In the genomic region with DNA sequence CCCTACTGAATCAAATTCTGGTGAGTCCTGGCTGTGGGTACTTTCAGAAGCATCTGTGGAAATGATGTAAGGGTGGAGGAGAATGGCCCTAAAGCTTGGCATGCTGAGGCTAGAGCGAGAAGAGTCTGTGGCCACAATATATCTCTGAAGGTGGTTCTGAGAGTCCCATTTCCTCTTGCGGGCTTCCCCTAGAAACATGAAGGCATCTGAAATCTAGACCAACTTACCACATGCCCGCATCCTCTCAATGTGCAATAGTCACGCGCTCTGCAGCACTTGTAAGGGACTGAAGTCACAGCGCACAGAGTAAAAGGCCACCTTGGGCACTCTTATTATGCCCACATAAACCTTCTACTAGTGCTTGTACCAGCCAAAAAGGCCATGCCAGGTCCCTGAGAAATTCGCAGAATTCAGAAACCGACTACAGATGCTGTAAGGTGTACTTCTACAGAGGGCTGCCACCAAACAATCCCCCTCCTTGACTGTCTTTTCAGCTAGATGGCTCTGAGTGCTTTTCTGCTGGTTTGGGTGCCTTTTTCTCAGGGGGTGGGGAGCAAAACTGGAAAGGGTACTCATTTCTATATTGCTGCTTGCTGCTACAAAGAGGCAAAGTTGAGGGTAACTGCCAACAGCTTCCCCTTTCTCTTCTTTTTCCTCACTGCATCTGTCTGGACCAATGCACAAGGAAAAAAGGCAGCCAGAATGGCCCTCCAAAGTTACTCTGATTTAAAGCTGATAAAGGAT, we compare ENCODE assay signal across 10 cellular contexts.
DNase-seq lines count a peak whose midpoint lies in the region; ATAC-seq and TF ChIP-seq lines count a peak whose summit lies in the region.
"Had no signal": no experiment of that assay in that cellular context is flagged by ENCODE, and none has a peak within 500 bp of the region (broad histone marks: within the 10 kb centered on the region; RNA-seq: fewer than 3 reads in every experiment).

No MANE protein-coding gene starts in this region.

- DNase-seq in GM13977 (ENCODE audit: low spot score) (peak; percentile 64), glutamatergic neuron (no peak), dorsolateral prefrontal cortex (no peak), SIG-M5 (lab: John Stamatoyannopoulos, UW) (no peak), HUDEP-2 (lab: John Stamatoyannopoulos, UW; ENCODE audit: unreplicated experiment in 76 of 76) (no peak)
- peak; percentile 28 to 36 for DNase-seq in activated T-cell treated with anti-CD3 and anti-CD28 coated beads, Interleukin-2, amount 50 U/mL, for 48 hours
- DNase-seq: retina had no signal

- H3K9me3 Mint-ChIP-seq in glutamatergic neuron (ENCODE audit: unreplicated experiment) = peaks cover 2% of the 10 kb centered on the region

- no peak overlapping the region for H3K4me3 ChIP-seq in dorsolateral prefrontal cortex

- H3K36me3 Mint-ChIP-seq in glutamatergic neuron (ENCODE audit: unreplicated experiment) = peaks cover 8% of the 10 kb centered on the region
- H3K36me3 Mint-ChIP-seq: type B pancreatic cell had no signal

- H3K27me3 Mint-ChIP-seq in glutamatergic neuron (ENCODE audit: unreplicated experiment) = peaks cover 3% of the 10 kb centered on the region
- H3K27me3 Mint-ChIP-seq: type B pancreatic cell had no signal

- no peaks in the 10 kb centered on the region for H3K27me3 ChIP-seq in dorsolateral prefrontal cortex

- intact Hi-C loops in dorsolateral prefrontal cortex (cut with DNase I) = no loop called here

- H3K27ac ChIP-seq in dorsolateral prefrontal cortex = no peak overlapping the region

- in situ Hi-C loops in GM13977 (cut with MboI; ENCODE audit: low pct_unique_long_range_greater_than_20kb, low sequenced_read_pairs, unreplicated experiment) = no loop called here

- ATAC-seq in GM19372 (IDR thresholded peaks at IDR 0.05; ENCODE audit: low read depth, unreplicated experiment) (peak; percentile 96), HG03045 (IDR thresholded peaks at IDR 0.05; ENCODE audit: unreplicated experiment) (peak; percentile 99)

- no peaks in the 10 kb centered on the region for H3K4me1 Mint-ChIP-seq in glutamatergic neuron (ENCODE audit: low read depth, unreplicated experiment)

- H3K27ac Mint-ChIP-seq in glutamatergic neuron (ENCODE audit: unreplicated experiment) = no peak overlapping the region
- H3K27ac Mint-ChIP-seq: type B pancreatic cell had no signal

- H3K4me3 Mint-ChIP-seq in glutamatergic neuron (ENCODE audit: unreplicated experiment) = no peak overlapping the region
- H3K4me3 Mint-ChIP-seq: type B pancreatic cell had no signal

- TF ChIP-seq CTCF in GM13977 (IDR thresholded peaks at IDR 0.05; ENCODE audit: extremely low read depth, insufficient read depth, missing control alignments) (no peak), glutamatergic neuron (IDR thresholded peaks at IDR 0.05; ENCODE audit: partially characterized antibody, unreplicated experiment) (no peak), dorsolateral prefrontal cortex (IDR thresholded peaks at IDR 0.05 in 54 of 56, conservative IDR thresholded peaks at IDR 0.05 in 2 of 56; ENCODE audit: low read depth in 1 of 56, partially characterized antibody in 56 of 56) (no peak)

Comparison
In these comparisons a context has a peak if more than half of its experiments do, and no peak if none do; other contexts are left out.
1. DNase-seq: peak in GM13977 (single experiment) and activated T-cell treated with anti-CD3 and anti-CD28 coated beads, Interleukin-2, amount 50 U/mL, for 48 hours (2 of 2); none in glutamatergic neuron (single experiment), dorsolateral prefrontal cortex (0 of 10), SIG-M5 (single experiment) and HUDEP-2 (0 of 76).